ENCODE assay signal across 14 cellular contexts in genomic region chr13:102556806-102557205, GRCh38.
"Had no signal": no experiment of that assay in that cellular context is flagged by ENCODE, and none has a peak within 500 bp of the region (broad histone marks: within the 10 kb centered on the region; RNA-seq: fewer than 3 reads in every experiment).

No MANE protein-coding gene starts in this region.

- H3K4me1 ChIP-seq: body of pancreas, testis had no signal

- H3K27me3 ChIP-seq: body of pancreas, hepatocyte, ovary, testis had no signal

- H3K9me3 Mint-ChIP-seq: activated naive CD4-positive, alpha-beta T cell treated with anti-CD3 and anti-CD28 coated beads, Interleukin-2, amount 50 U/mL, for 24 hours; central memory CD8-positive, alpha-beta T cell; dendritic cell treated with granulocyte-macrophage colony-stimulating factor and Interleukin-4, amounts not matched to agents 40 ng/mL and 50 ng/mL, for 4 days; effector memory CD8-positive, alpha-beta T cell; stimulated activated naive CD8-positive, alpha-beta T cell treated with anti-CD3 and anti-CD28 coated beads, Interleukin-15, amount 100 ng/mL, for 72 hours had no signal

- H2AFZ ChIP-seq: hepatocyte had no signal

- H3K27me3 Mint-ChIP-seq: stimulated activated naive CD8-positive, alpha-beta T cell treated with anti-CD3 and anti-CD28 coated beads, Interleukin-15, amount 100 ng/mL, for 72 hours had no signal

- H3K79me2 ChIP-seq: hepatocyte had no signal

- H3K27ac ChIP-seq: body of pancreas, hepatocyte, ovary, testis had no signal

- H3K9me3 ChIP-seq: body of pancreas, ovary, testis had no signal

- H3K36me3 ChIP-seq: ovary had no signal

- H3K27ac Mint-ChIP-seq: activated naive CD4-positive, alpha-beta T cell treated with anti-CD3 and anti-CD28 coated beads, Interleukin-2, amount 50 U/mL, for 24 hours; dendritic cell treated with granulocyte-macrophage colony-stimulating factor and Interleukin-4, amounts not matched to agents 40 ng/mL and 50 ng/mL, for 4 days; effector memory CD8-positive, alpha-beta T cell; stimulated activated naive CD8-positive, alpha-beta T cell treated with anti-CD3 and anti-CD28 coated beads, Interleukin-15, amount 100 ng/mL, for 72 hours had no signal

- ATAC-seq: activated CD4-positive, CD25-positive, alpha-beta regulatory T cell treated with anti-CD3 and anti-CD28 coated beads, Interleukin-2, amount 50 U/mL, for 24 hours; body of pancreas; effector memory CD8-positive, alpha-beta T cell; left ventricle myocardium superior; stimulated activated naive CD8-positive, alpha-beta T cell treated with anti-CD3 and anti-CD28 coated beads, Interleukin-15, amount 100 ng/mL, for 72 hours had no signal

- H3K4me2 ChIP-seq: hepatocyte had no signal

- DNase-seq: amniotic stem cell; body of pancreas; effector memory CD8-positive, alpha-beta T cell; left ventricle myocardium superior; ovary; stimulated activated CD4-positive, alpha-beta T cell treated with anti-CD3 and anti-CD28 coated beads, Interleukin-15, amount 100 ng/mL, for 24 hours; stimulated activated CD4-positive, alpha-beta T cell treated with anti-CD3 and anti-CD28 coated beads, Interleukin-4, amount 100 ng/mL, for 4 hours; stimulated activated naive CD8-positive, alpha-beta T cell treated with anti-CD3 and anti-CD28 coated beads, Interleukin-15, amount 100 ng/mL, for 72 hours; testis had no signal

- H3K4me3 ChIP-seq: body of pancreas, hepatocyte, ovary, testis had no signal

- H3K4me3 Mint-ChIP-seq: activated naive CD4-positive, alpha-beta T cell treated with anti-CD3 and anti-CD28 coated beads, Interleukin-2, amount 50 U/mL, for 24 hours; central memory CD8-positive, alpha-beta T cell; dendritic cell treated with granulocyte-macrophage colony-stimulating factor and Interleukin-4, amounts not matched to agents 40 ng/mL and 50 ng/mL, for 4 days; effector memory CD8-positive, alpha-beta T cell; stimulated activated naive CD8-positive, alpha-beta T cell treated with anti-CD3 and anti-CD28 coated beads, Interleukin-15, amount 100 ng/mL, for 72 hours had no signal

- H3K36me3 Mint-ChIP-seq: activated naive CD4-positive, alpha-beta T cell treated with anti-CD3 and anti-CD28 coated beads, Interleukin-2, amount 50 U/mL, for 24 hours had no signal
